In the genomic region with DNA sequence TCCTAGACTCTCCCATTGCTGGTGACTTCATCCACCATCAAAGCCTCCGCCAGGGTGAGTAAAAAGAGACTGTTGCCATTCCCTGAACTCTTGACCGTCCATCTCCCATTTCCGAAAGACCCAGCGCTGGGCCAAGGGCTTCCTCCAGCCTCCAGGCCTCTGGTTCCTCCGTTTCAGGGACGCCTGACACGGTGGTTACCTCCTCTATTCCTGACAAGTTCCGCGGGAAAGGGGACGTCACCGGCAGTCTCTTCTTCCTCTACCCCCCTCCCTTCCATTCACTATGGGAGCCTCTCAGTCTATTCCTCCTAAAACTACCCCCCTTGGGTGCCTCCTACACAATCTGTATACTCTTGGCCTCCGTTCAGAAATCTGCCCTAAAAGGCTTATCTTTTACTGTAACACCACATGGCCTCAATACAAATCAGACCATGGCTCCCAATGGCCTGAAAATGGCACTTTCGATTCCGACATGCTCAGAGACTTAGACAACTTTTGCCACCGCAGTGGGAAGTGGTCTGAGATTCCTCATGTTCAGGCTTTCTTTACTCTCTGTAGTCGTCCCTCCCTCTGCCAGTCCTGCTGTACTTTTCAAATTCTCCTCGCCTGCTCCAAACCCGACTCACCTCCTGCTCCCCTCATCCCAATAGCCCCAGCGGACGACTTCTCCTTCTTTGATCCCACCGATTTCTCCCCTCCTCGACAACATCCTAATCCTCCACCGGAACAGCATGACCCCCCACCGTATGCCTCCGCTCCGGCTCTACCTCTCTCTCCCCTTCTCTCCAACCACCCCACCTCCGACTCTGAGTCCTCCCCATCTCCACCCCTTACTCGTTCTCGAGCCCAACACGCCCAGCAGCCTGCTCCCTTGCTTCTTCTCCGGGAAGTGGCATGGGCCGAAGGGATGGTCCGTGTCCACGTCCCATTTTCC, we compare ENCODE assay signal across 12 cellular contexts.
A peak's percentile ranks its signal among the peaks of the same experiment; 100 is the strongest.
DNase-seq lines count a peak whose midpoint lies in the region; ATAC-seq and TF ChIP-seq lines count a peak whose summit lies in the region.
"Had no signal": no experiment of that assay in that cellular context is flagged by ENCODE, and none has a peak within 500 bp of the region (broad histone marks: within the 10 kb centered on the region; RNA-seq: fewer than 3 reads in every experiment).

No MANE protein-coding gene starts in this region.

- intact Hi-C loops in PC-3 (cut with micrococcal nuclease) (loop anchor here (1.0 kb wide), 1 partner anchor 80 kb away; no protein-coding TSS in a partner anchor), posterior vena cava (cut with DNase I) (loop anchor here (5.0 kb wide), 1 partner anchor 78 kb away; no protein-coding TSS in a partner anchor)

- no peaks in the 10 kb centered on the region for H4K20me1 ChIP-seq in PC-3 (ENCODE audit: low read length)

- no peaks in the 10 kb centered on the region for H3F3A ChIP-seq in PC-3 (ENCODE audit: low read length, unreplicated experiment)

- DNase-seq in Daoy (ENCODE audit: low read depth) (peak; percentile 42), PC-3 (no peak), erythroblast (lab: John Stamatoyannopoulos, UW) (peak; percentile 45 to 55), posterior vena cava (ENCODE audit: low spot score) (peak; percentile 56), NCI-H524 treated with DMSO at 0.1 percent for 48 hours (lab: John Stamatoyannopoulos, UW) (no peak), UCSD-AML1 (lab: John Stamatoyannopoulos, UW; ENCODE audit: unreplicated experiment) (no peak)
- no peak for DNase-seq in activated CD4-positive, alpha-beta memory T cell treated with anti-CD3 and anti-CD28 coated beads, Interleukin-2, amount 10 ng/mL, durations not matched to agents 7 days and 5 days
- DNase-seq: SIG-M5 had no signal

- no peaks in the 10 kb centered on the region for H3K4me1 Mint-ChIP-seq in activated CD4-positive, alpha-beta memory T cell treated with anti-CD3 and anti-CD28 coated beads, Interleukin-2, amount 10 ng/mL, durations not matched to agents 7 days and 5 days
- H3K4me1 Mint-ChIP-seq: activated naive CD4-positive, alpha-beta T cell treated with anti-CD3 and anti-CD28 coated beads, Interleukin-2, amount 50 U/mL, for 24 hours; naive B cell; stimulated activated effector memory CD8-positive, alpha-beta T cell treated with anti-CD3 and anti-CD28 coated beads, Interleukin-12 subunit alpha, Interleukin-12 subunit beta, amount 100 ng/mL, for 72 hours had no signal

- H3K9me3 ChIP-seq in PC-3 (ENCODE audit: low read length) = no peaks in the 10 kb centered on the region

- ATAC-seq in PC-3 (no peak), HG02973 (IDR thresholded peaks at IDR 0.05; ENCODE audit: unreplicated experiment) (no peak)

- no peak overlapping the region for H3K4me3 ChIP-seq in PC-3 (ENCODE audit: low read length)

- peak overlapping the region; percentile 20; the same call in 1 of the 2 replicates for H3K9ac ChIP-seq in PC-3 (ENCODE audit: low read length)

- CTCF ChIA-PET in PC-3 (lab: Charles Lee) = no interaction called here
- CTCF ChIA-PET in activated CD4-positive, alpha-beta memory T cell treated with anti-CD3 and anti-CD28 coated beads, Interleukin-2, amount 10 ng/mL, durations not matched to agents 7 days and 5 days (lab: Charles Lee) = interaction anchor here (0.6 to 1.0 kb wide), 2 partner anchors 79 to 1344 kb away, joined by 3 read pairs; no protein-coding TSS in a partner anchor

- peaks cover 23% of the 10 kb centered on the region; the same call in 1 of the 2 replicates for H3K79me2 ChIP-seq in PC-3 (ENCODE audit: low read length)

- TF ChIP-seq CTCF in PC-3 (conservative IDR thresholded peaks at IDR 0.05; ENCODE audit: low read depth, low read length) = no peak

- no peaks in the 10 kb centered on the region for H3K9me2 ChIP-seq in PC-3 (replicated peaks; ENCODE audit: low read length)

- H3K27ac ChIP-seq in PC-3 (ENCODE audit: low read length) = peak overlapping the region; percentile 10; the same call in 1 of the 2 replicates

- H3K4me2 ChIP-seq in PC-3 (ENCODE audit: low read length) = peak overlapping the region; percentile 26; the same call in 1 of the 2 replicates

- peaks cover 12% of the 10 kb centered on the region for H3K4me1 ChIP-seq in PC-3 (ENCODE audit: insufficient read depth, low read length)

- no peaks in the 10 kb centered on the region for H3K27me3 ChIP-seq in PC-3 (ENCODE audit: low read length)

- H3K36me3 Mint-ChIP-seq in activated CD4-positive, alpha-beta memory T cell treated with anti-CD3 and anti-CD28 coated beads, Interleukin-2, amount 10 ng/mL, durations not matched to agents 7 days and 5 days (ENCODE audit: low read depth) = no peaks in the 10 kb centered on the region
- H3K36me3 Mint-ChIP-seq: activated naive CD4-positive, alpha-beta T cell treated with anti-CD3 and anti-CD28 coated beads, Interleukin-2, amount 50 U/mL, for 24 hours; naive B cell; stimulated activated effector memory CD8-positive, alpha-beta T cell treated with anti-CD3 and anti-CD28 coated beads, Interleukin-12 subunit alpha, Interleukin-12 subunit beta, amount 100 ng/mL, for 72 hours had no signal

- no peak for TF ChIP-seq POLR2A in erythroblast (IDR thresholded peaks at IDR 0.05; ENCODE audit: low read length)

- H3K9me3 Mint-ChIP-seq in activated CD4-positive, alpha-beta memory T cell treated with anti-CD3 and anti-CD28 coated beads, Interleukin-2, amount 10 ng/mL, durations not matched to agents 7 days and 5 days = no peaks in the 10 kb centered on the region
- H3K9me3 Mint-ChIP-seq: activated naive CD4-positive, alpha-beta T cell treated with anti-CD3 and anti-CD28 coated beads, Interleukin-2, amount 50 U/mL, for 24 hours; naive B cell; stimulated activated effector memory CD8-positive, alpha-beta T cell treated with anti-CD3 and anti-CD28 coated beads, Interleukin-12 subunit alpha, Interleukin-12 subunit beta, amount 100 ng/mL, for 72 hours had no signal

- H2AFZ ChIP-seq in PC-3 (ENCODE audit: low read length) = no peak overlapping the region

- H3K4me3 Mint-ChIP-seq in activated CD4-positive, alpha-beta memory T cell treated with anti-CD3 and anti-CD28 coated beads, Interleukin-2, amount 10 ng/mL, durations not matched to agents 7 days and 5 days = no peak overlapping the region
- H3K4me3 Mint-ChIP-seq: activated naive CD4-positive, alpha-beta T cell treated with anti-CD3 and anti-CD28 coated beads, Interleukin-2, amount 50 U/mL, for 24 hours; naive B cell; stimulated activated effector memory CD8-positive, alpha-beta T cell treated with anti-CD3 and anti-CD28 coated beads, Interleukin-12 subunit alpha, Interleukin-12 subunit beta, amount 100 ng/mL, for 72 hours had no signal

- H3K27me3 Mint-ChIP-seq in activated CD4-positive, alpha-beta memory T cell treated with anti-CD3 and anti-CD28 coated beads, Interleukin-2, amount 10 ng/mL, durations not matched to agents 7 days and 5 days = no peaks in the 10 kb centered on the region
- H3K27me3 Mint-ChIP-seq: activated naive CD4-positive, alpha-beta T cell treated with anti-CD3 and anti-CD28 coated beads, Interleukin-2, amount 50 U/mL, for 24 hours; naive B cell had no signal

- peaks cover 27% of the 10 kb centered on the region for H3K36me3 ChIP-seq in PC-3 (ENCODE audit: low read depth, low read length)

- POLR2A ChIA-PET in PC-3 (lab: Charles Lee; ENCODE audit: unreplicated experiment) = no interaction called here
- POLR2A ChIA-PET in activated CD4-positive, alpha-beta memory T cell treated with anti-CD3 and anti-CD28 coated beads, Interleukin-2, amount 10 ng/mL, durations not matched to agents 7 days and 5 days (lab: Charles Lee) = no interaction called here

- no peak overlapping the region for H3K27ac Mint-ChIP-seq in activated CD4-positive, alpha-beta memory T cell treated with anti-CD3 and anti-CD28 coated beads, Interleukin-2, amount 10 ng/mL, durations not matched to agents 7 days and 5 days
- H3K27ac Mint-ChIP-seq: activated naive CD4-positive, alpha-beta T cell treated with anti-CD3 and anti-CD28 coated beads, Interleukin-2, amount 50 U/mL, for 24 hours; naive B cell; stimulated activated effector memory CD8-positive, alpha-beta T cell treated with anti-CD3 and anti-CD28 coated beads, Interleukin-12 subunit alpha, Interleukin-12 subunit beta, amount 100 ng/mL, for 72 hours had no signal

- no TSS peak for BruUV-seq in PC-3 (replicated peaks; lab: Mats Ljungman, UMichigan)

Comparison
In these comparisons a context has a peak if more than half of its experiments do, and no peak if none do; other contexts are left out.
1. DNase-seq: peak in Daoy (single experiment), erythroblast (2 of 2) and posterior vena cava (single experiment); none in PC-3 (single experiment), NCI-H524 treated with DMSO at 0.1 percent for 48 hours (single experiment), UCSD-AML1 (single experiment) and activated CD4-positive, alpha-beta memory T cell treated with anti-CD3 and anti-CD28 coated beads, Interleukin-2, amount 10 ng/mL, durations not matched to agents 7 days and 5 days (single experiment).